In genomic region chr4:64617813-64618212, GRCh38 we compare ENCODE assay signal across 11 cellular contexts.
A peak's percentile ranks its signal among the peaks of the same experiment; 100 is the strongest.
DNase-seq lines count a peak whose midpoint lies in the region; ATAC-seq, FAIRE-seq and TF ChIP-seq lines count a peak whose summit lies in the region.
"Had no signal": no experiment of that assay in that cellular context is flagged by ENCODE, and none has a peak within 500 bp of the region (broad histone marks: within the 10 kb centered on the region; RNA-seq: fewer than 3 reads in every experiment).

No MANE protein-coding gene starts in this region.

- H3K27me3 ChIP-seq in PC-3 (ENCODE audit: low read length), result no peaks in the 10 kb centered on the region

- H2AFZ ChIP-seq in PC-3 (ENCODE audit: low read length), result no peak overlapping the region

- intact Hi-C loops in PC-3 (cut with micrococcal nuclease), result loop anchor here (1.0 to 5.0 kb wide), 4 partner anchors 97 to 389 kb away; no protein-coding TSS in a partner anchor

- H3F3A ChIP-seq in PC-3 (ENCODE audit: low read length, unreplicated experiment), result no peaks in the 10 kb centered on the region

- POLR2A ChIA-PET in HEK293 (lab: Yijun Ruan, JAX) (no interaction called here), PC-3 (lab: Charles Lee; ENCODE audit: unreplicated experiment) (interaction anchor here (0.6 kb wide), 1 partner anchor 788 kb away, joined by 4 read pairs; no protein-coding TSS in a partner anchor)

- no peak overlapping the region for H3K9ac ChIP-seq in PC-3 (ENCODE audit: low read length)

- no peaks in the 10 kb centered on the region for H3K9me2 ChIP-seq in PC-3 (replicated peaks; ENCODE audit: low read length)

- TF ChIP-seq CTCF in HEK293 (tag by site-specific recombination; IDR thresholded peaks at IDR 0.05), result no peak
- peak; percentile 80 for TF ChIP-seq CTCF in PC-3 (conservative IDR thresholded peaks at IDR 0.05; ENCODE audit: low read depth, low read length)

- CTCF ChIA-PET in HEK293 (lab: Yijun Ruan, JAX) (interaction anchor here (0.7 kb wide), 1 partner anchor 908 kb away, joined by 4 read pairs; no protein-coding TSS in a partner anchor), PC-3 (lab: Charles Lee) (interaction anchor here (0.6 to 1.1 kb wide), 4 partner anchors 78 to 1957 kb away, joined by 3 to 22 read pairs (median 5); no protein-coding TSS in a partner anchor)

- ATAC-seq in PC-3 (peak; percentile 67), GM18517 (IDR thresholded peaks at IDR 0.05; ENCODE audit: unreplicated experiment) (no peak), GM19023 (IDR thresholded peaks at IDR 0.05; ENCODE audit: unreplicated experiment) (no peak), GM18858 (IDR thresholded peaks at IDR 0.05; ENCODE audit: unreplicated experiment) (no peak)
- ATAC-seq: activated CD8-positive, alpha-beta T cell treated with anti-CD3 and anti-CD28 coated beads for 36 hours had no signal

- no peaks in the 10 kb centered on the region for H3K36me3 ChIP-seq in HEK293 (ENCODE audit: control insufficient read depth in 2 of 2, insufficient read depth in 1 of 2, low read length in 2 of 2)
- no peaks in the 10 kb centered on the region for H3K36me3 ChIP-seq in PC-3 (ENCODE audit: low read depth, low read length)

- no peaks in the 10 kb centered on the region for H3K79me2 ChIP-seq in PC-3 (ENCODE audit: low read length)

- BruUV-seq in PC-3 (replicated peaks; lab: Mats Ljungman, UMichigan), result no TSS peak

- H3K27ac ChIP-seq in HEK293 (ENCODE audit: extremely low read depth, low read depth, low read length), result no peak overlapping the region
- H3K27ac ChIP-seq in PC-3 (ENCODE audit: low read length), result no peak overlapping the region
- H3K27ac ChIP-seq: skin epidermis had no signal

- H3K4me3 ChIP-seq in HEK293 (ENCODE audit: low read depth, low read length) (no peak overlapping the region), PC-3 (ENCODE audit: low read length) (no peak overlapping the region)
- H3K4me3 ChIP-seq: lung, skin epidermis had no signal

- peak overlapping the region; percentile 33; the same call in 1 of the 2 replicates for H3K4me2 ChIP-seq in PC-3 (ENCODE audit: low read length)

- DNase-seq in ACHN, result peak; percentile 12
- peak; percentile 77 for DNase-seq in PC-3
- DNase-seq in frontal cortex (ENCODE audit: low spot score in 2 of 2), result peak in 1 of 2 donors; percentile 1
- DNase-seq in MV-4-11 (lab: John Stamatoyannopoulos, UW), result no peak
- DNase-seq: activated CD8-positive, alpha-beta T cell treated with anti-CD3 and anti-CD28 coated beads for 36 hours had no signal

- no peaks in the 10 kb centered on the region for H3K9me3 ChIP-seq in HEK293 (ENCODE audit: control insufficient read depth, insufficient read depth, low read depth, low read length)
- H3K9me3 ChIP-seq in PC-3 (ENCODE audit: low read length), result no peaks in the 10 kb centered on the region

- H3K4me1 ChIP-seq in HEK293 (ENCODE audit: control insufficient read depth, insufficient read depth, low read length) (no peaks in the 10 kb centered on the region), PC-3 (ENCODE audit: insufficient read depth, low read length) (peaks cover 4% of the 10 kb centered on the region; the same call in 1 of the 2 replicates)

- no peaks in the 10 kb centered on the region for H4K20me1 ChIP-seq in PC-3 (ENCODE audit: low read length)

- peak; percentile 47 for FAIRE-seq in frontal cortex (lab: Jason Lieb, UNC)

- in situ Hi-C loops in ACHN (cut with HindIII; ENCODE audit: low pct_ligation_motif_present, low pct_unique_long_range_greater_than_20kb, low sequenced_read_pairs), result no loop called here

TF ChIP-seq in HEK293, 187 proteins besides CTCF, POLR2A, EP300 and RAD21:
- peak; percentile 56 for TF ChIP-seq ZNF654 (tag by site-specific recombination; IDR thresholded peaks at IDR 0.05; ENCODE audit: low read depth)
- no peak for TF ChIP-seq ZNF530 (tag by site-specific recombination; IDR thresholded peaks at IDR 0.05; ENCODE audit: low read depth)
- TF ChIP-seq, protein P1, sequence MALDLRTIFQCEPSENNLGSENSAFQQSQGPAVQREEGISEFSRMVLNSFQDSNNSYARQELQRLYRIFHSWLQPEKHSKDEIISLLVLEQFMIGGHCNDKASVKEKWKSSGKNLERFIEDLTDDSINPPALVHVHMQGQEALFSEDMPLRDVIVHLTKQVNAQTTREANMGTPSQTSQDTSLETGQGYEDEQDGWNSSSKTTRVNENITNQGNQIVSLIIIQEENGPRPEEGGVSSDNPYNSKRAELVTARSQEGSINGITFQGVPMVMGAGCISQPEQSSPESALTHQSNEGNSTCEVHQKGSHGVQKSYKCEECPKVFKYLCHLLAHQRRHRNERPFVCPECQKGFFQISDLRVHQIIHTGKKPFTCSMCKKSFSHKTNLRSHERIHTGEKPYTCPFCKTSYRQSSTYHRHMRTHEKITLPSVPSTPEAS (tag by site-specific recombination; IDR thresholded peaks at IDR 0.05), result no peak
- TF ChIP-seq ZNF830 (tag by site-specific recombination; IDR thresholded peaks at IDR 0.05; ENCODE audit: low read depth), result no peak
- no peak for TF ChIP-seq OSR2 (tag by site-specific recombination; IDR thresholded peaks at IDR 0.05)
